Comparison of ENCODE assay signal across 24 cellular contexts in the genomic region with DNA sequence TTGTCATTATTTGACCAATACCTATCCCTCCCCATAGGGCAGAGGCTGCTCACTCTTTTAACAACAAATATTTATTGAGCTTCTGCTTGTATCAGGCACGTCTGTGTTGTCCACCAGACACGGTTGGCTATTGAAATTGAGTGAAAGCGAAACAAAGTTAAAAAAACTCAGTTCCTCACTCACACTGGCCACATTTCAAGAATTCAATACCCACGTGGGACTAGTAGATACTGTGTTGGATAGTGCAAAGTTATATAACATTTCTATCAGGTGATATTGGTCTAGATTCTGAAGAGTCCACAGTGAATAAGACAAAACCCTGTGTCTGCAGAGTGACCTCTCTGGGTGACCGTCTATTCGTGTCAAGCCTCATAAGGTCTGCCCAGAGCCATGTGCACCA. TPM values are rescaled to one million over a fixed set of nuclear protein-coding genes. Genes with fewer than 3 reads are reported as not detected.
A peak's percentile ranks its signal among the peaks of the same experiment; 100 is the strongest.
DNase-seq lines count a peak whose midpoint lies in the region; ATAC-seq and TF ChIP-seq lines count a peak whose summit lies in the region.
"Had no signal": no experiment of that assay in that cellular context is flagged by ENCODE, and none has a peak within 500 bp of the region (broad histone marks: within the 10 kb centered on the region; RNA-seq: fewer than 3 reads in every experiment).

No MANE protein-coding gene starts in this region.

- TF ChIP-seq CTCF in GM12865 (IDR thresholded peaks at IDR 0.05; ENCODE audit: insufficient read depth, low read depth, low read length, missing control alignments) (no peak), esophagus squamous epithelium (IDR thresholded peaks at IDR 0.05) (no peak), psoas muscle (IDR thresholded peaks at IDR 0.05) (no peak), transverse colon (IDR thresholded peaks at IDR 0.05) (no peak)

- 64 to 73% methylated on average over 6 of the region's 6 CpGs for WGBS in esophagus squamous epithelium, 2 donors
- 57 to 68% (median 61%) methylated on average over 6 of the region's 6 CpGs for WGBS in psoas muscle, 3 donors
- WGBS in transverse colon (ENCODE audit: low coverage in 1 of 2), 2 donors: 75 to 78% methylated on average over 4 to 6 of the region's 6 CpGs

- in situ Hi-C loops in transverse colon (cut with MboI; ENCODE audit: low pct_ligation_motif_present in 1 of 4, low pct_unique_long_range_greater_than_20kb in 1 of 4, low sequenced_read_pairs in 3 of 4): loop anchor here in 1 of 4 donors (25.0 kb wide), 1 partner anchor 218 kb away; no protein-coding TSS in a partner anchor

- H3K4me3 ChIP-seq in GM12865 (ENCODE audit: low read depth, low read length) (no peak overlapping the region), esophagus squamous epithelium (no peak overlapping the region), psoas muscle (no peak overlapping the region), transverse colon (no peak overlapping the region)
- H3K4me3 ChIP-seq: A549, BLaER1, SJSA1 had no signal

- H3K27ac ChIP-seq in esophagus squamous epithelium (peak overlapping the region in 3 of 4 donors; percentile 65 to 87 (median 80)), psoas muscle (peak overlapping the region; percentile 76), transverse colon (no peak overlapping the region)
- H3K27ac ChIP-seq: A549, BLaER1, HL-60, SJSA1 had no signal

- H3K27me3 ChIP-seq in esophagus squamous epithelium (no peaks in the 10 kb centered on the region), psoas muscle (ENCODE audit: insufficient read depth in 3 of 3, low read length in 2 of 3) (no peaks in the 10 kb centered on the region), transverse colon (no peaks in the 10 kb centered on the region)
- H3K27me3 ChIP-seq: BLaER1, SJSA1 had no signal

- TF ChIP-seq EP300 in transverse colon (IDR thresholded peaks at IDR 0.05; ENCODE audit: low read depth): no peak

- DNase-seq in GM12865 (ENCODE audit: low read depth) (peak; percentile 29), esophagus squamous epithelium (lab: John Stamatoyannopoulos, UW) (no peak), psoas muscle (no peak), transverse colon (no peak), RKO (ENCODE audit: low spot score) (no peak), NCI-H1436 treated with DMSO at 0.1 percent for 48 hours (lab: John Stamatoyannopoulos, UW) (no peak)
- no peak for DNase-seq in stimulated activated CD4-positive, alpha-beta T cell treated with anti-CD3 and anti-CD28 coated beads, Interleukin-2, amount 100 ng/mL, for 24 hours
- DNase-seq: Calu3; CD8-positive, alpha-beta T cell; GF-D8; IMR-90; Karpas-422; NCI-H1105; NCI-H1694; NCI-H748 treated with DMSO at 0.1 percent for 48 hours; NK-92 treated with Interleukin-12 subunit alpha and Interleukin-12 subunit beta, amount 100 ng/mL, for 24 hours had no signal

- intact Hi-C loops in esophagus squamous epithelium (cut with DNase I): no loop called here
- intact Hi-C loops in psoas muscle (cut with DNase I): loop anchor here (2.0 to 5.0 kb wide), 4 partner anchors 71 to 743 kb away; partner anchors contain the start of gene MBP (in 1 of the 2)
- intact Hi-C loops in transverse colon (cut with DNase I; ENCODE audit: low total_unique reads): loop anchor here (5.0 kb wide), 1 partner anchor 208 kb away; no protein-coding TSS in a partner anchor

- H3K9me3 ChIP-seq in esophagus squamous epithelium (no peaks in the 10 kb centered on the region), psoas muscle (no peaks in the 10 kb centered on the region), transverse colon (no peaks in the 10 kb centered on the region)
- H3K9me3 ChIP-seq: A549, BLaER1, SJSA1 had no signal

- ATAC-seq in HG03342 (IDR thresholded peaks at IDR 0.05; ENCODE audit: unreplicated experiment): peak; percentile 38
- ATAC-seq in psoas muscle: no peak
- ATAC-seq: A549; CD8-positive, alpha-beta T cell had no signal

- H3K4me1 ChIP-seq in esophagus squamous epithelium (peaks cover 6 to 38% (median 14%) of the 10 kb centered on the region in 3 donors), psoas muscle (peaks cover 21% of the 10 kb centered on the region), transverse colon (peaks cover 0 to 28% (median 5%) of the 10 kb centered on the region in 4 donors)

- H3K36me3 ChIP-seq in esophagus squamous epithelium (no peaks in the 10 kb centered on the region), psoas muscle (ENCODE audit: insufficient read depth in 1 of 2, low read depth in 1 of 2) (no peaks in the 10 kb centered on the region), transverse colon (no peaks in the 10 kb centered on the region)
- H3K36me3 ChIP-seq: BLaER1, SJSA1 had no signal

- TF ChIP-seq POLR2A in esophagus squamous epithelium (IDR thresholded peaks at IDR 0.05) (no peak), transverse colon (IDR thresholded peaks at IDR 0.05) (no peak)

RNA-seq across cellular contexts. Expression of gene GALR1, which starts 43.9 kb away (rescaled TPM):
- total RNA-seq in esophagus squamous epithelium (under 1 TPM in 1 of 4 donors, not detected in 3; 0.04 TPM), psoas muscle (under 1 TPM in 1 of 4 donors, not detected in 3; 0.02 TPM), transverse colon (1 to 10 TPM in 1 of 4 donors, under 1 TPM in 3; under 0.01 to 1.9 (median 0.07) TPM)
- under 1 TPM in 1 of 3 donors, not detected in 2; under 0.01 TPM for polyA plus RNA-seq in psoas muscle
- total RNA-seq: Calu3; CD8-positive, alpha-beta T cell; HT1080; IMR-90; MCF 10A; NCI-H460; SJSA1 had no signal
- polyA plus RNA-seq: A549, IMR-90 had no signal

Comparison
In these comparisons a context has a peak if more than half of its experiments do, and no peak if none do; other contexts are left out.
1. H3K27ac ChIP-seq: peak in esophagus squamous epithelium (3 of 4) and psoas muscle (single experiment); none in transverse colon (0 of 4).